Comparison of ENCODE assay signal across 11 cellular contexts in genomic region chr2:226489765-226490164, GRCh38.
A peak's percentile ranks its signal among the peaks of the same experiment; 100 is the strongest.
DNase-seq lines count a peak whose midpoint lies in the region; ATAC-seq, FAIRE-seq and TF ChIP-seq lines count a peak whose summit lies in the region.
"Had no signal": no experiment of that assay in that cellular context is flagged by ENCODE, and none has a peak within 500 bp of the region (broad histone marks: within the 10 kb centered on the region; RNA-seq: fewer than 3 reads in every experiment).

No MANE protein-coding gene starts in this region.

- no peak for TF ChIP-seq POLR2A in H54 (IDR thresholded peaks at IDR 0.05; ENCODE audit: low read depth, low read length)

- FAIRE-seq in H54 (lab: Jason Lieb, UNC): peak; percentile 95

- TF ChIP-seq CTCF in GM13976 (IDR thresholded peaks at IDR 0.05; ENCODE audit: borderline replicate concordance, control extremely low read depth, extremely low read depth, insufficient read depth, missing control alignments): no peak

- no peak for ATAC-seq in HG03135 (IDR thresholded peaks at IDR 0.05; ENCODE audit: unreplicated experiment)
- ATAC-seq: upper lobe of right lung had no signal

- DNase-seq in GM13976 (ENCODE audit: low spot score) (peak; percentile 5), H54 (ENCODE audit: insufficient read length, low spot score) (peak; percentile 39), RKO (ENCODE audit: low spot score) (peak; percentile 36), kidney glomerular epithelial cell (lab: John Stamatoyannopoulos, UW) (peak; percentile 42), AML-193 (lab: John Stamatoyannopoulos, UW) (no peak), hypothalamus (lab: John Stamatoyannopoulos, UW) (no peak), iPS-NIHi11 (ENCODE audit: low spot score) (no peak)
- DNase-seq: esophagus squamous epithelium, NCI-H146, upper lobe of right lung had no signal

- in situ Hi-C loops in GM13976 (cut with MboI; ENCODE audit: low sequenced_read_pairs, unreplicated experiment): no loop called here

Comparison
In these comparisons a context has a peak if more than half of its experiments do, and no peak if none do; other contexts are left out.
1. DNase-seq: peak in GM13976 (single experiment), H54 (single experiment), RKO (single experiment) and kidney glomerular epithelial cell (single experiment); none in AML-193 (0 of 2), hypothalamus (0 of 51) and iPS-NIHi11 (single experiment).